ENCODE assay signal across 9 cellular contexts in the genomic region with DNA sequence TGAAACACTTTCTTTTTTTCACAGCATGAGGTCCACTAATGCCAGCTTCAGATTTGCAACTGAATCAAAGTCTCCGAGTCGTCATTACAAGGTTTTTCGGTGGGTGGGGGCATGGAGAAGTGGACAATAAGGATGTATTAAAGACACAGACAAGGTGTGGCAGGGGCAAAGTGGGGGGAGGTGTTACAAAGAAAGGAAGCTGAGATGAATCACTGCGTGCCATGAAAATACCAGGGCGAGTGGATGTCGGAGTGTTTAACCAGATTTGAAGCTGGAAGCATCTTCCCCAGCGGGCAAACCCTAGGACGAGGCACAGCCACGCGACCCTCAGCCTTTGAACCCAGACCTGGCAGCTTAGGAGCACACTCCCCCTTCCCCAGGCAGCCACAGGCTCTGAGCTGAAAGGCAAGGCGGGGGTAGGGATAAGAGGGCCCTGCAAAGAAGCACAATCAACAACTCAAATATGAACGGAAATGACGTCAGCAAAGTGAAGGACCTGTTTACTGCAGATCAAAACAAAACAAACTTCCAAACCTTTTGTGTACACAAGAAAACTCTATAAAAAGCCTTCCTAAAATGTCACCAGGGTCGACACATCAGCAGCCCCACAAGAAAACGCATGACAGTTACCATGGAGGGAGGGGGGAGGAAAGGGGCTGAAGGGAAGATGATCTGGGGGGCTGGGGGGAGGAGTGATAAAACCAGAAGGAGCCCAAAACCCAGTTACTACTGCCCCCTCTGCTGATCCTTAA.
DNase-seq lines count a peak whose midpoint lies in the region; ATAC-seq and TF ChIP-seq lines count a peak whose summit lies in the region.
"Had no signal": no experiment of that assay in that cellular context is flagged by ENCODE, and none has a peak within 500 bp of the region (broad histone marks: within the 10 kb centered on the region; RNA-seq: fewer than 3 reads in every experiment).

No MANE protein-coding gene starts in this region.

- H3K4me3 ChIP-seq in choroid plexus epithelial cell (ENCODE audit: low read depth, low read length): no peak overlapping the region
- H3K4me3 ChIP-seq in muscle layer of colon (ENCODE audit: low read depth in 1 of 2, low read length in 2 of 2): peak overlapping the region in 1 of 2 donors; percentile 14

- H3K9me3 ChIP-seq in muscle layer of colon (ENCODE audit: low read length): no peaks in the 10 kb centered on the region

- no peaks in the 10 kb centered on the region for H3K36me3 ChIP-seq in muscle layer of colon (ENCODE audit: insufficient read depth, low read length)

- peak overlapping the region; percentile 93 for H3K27ac ChIP-seq in C4-2B
- H3K27ac ChIP-seq in muscle layer of colon (ENCODE audit: low read depth, low read length): peak overlapping the region; percentile 98

- no peaks in the 10 kb centered on the region for H3K27me3 ChIP-seq in muscle layer of colon (ENCODE audit: control insufficient read depth in 1 of 2, insufficient read depth in 2 of 2, low read length in 2 of 2)

- TF ChIP-seq CTCF in C4-2B (conservative IDR thresholded peaks at IDR 0.05) (no peak), choroid plexus epithelial cell (conservative IDR thresholded peaks at IDR 0.05; ENCODE audit: low read depth, low read length) (peak; percentile 8)

- H3K4me1 ChIP-seq in muscle layer of colon (ENCODE audit: insufficient read depth, low read length): peaks cover 85% of the 10 kb centered on the region

- no peak for ATAC-seq in GM21619 (IDR thresholded peaks at IDR 0.05; ENCODE audit: unreplicated experiment)

- peak; percentile 50 for DNase-seq in NCI-H1436 (lab: John Stamatoyannopoulos, UW)
- DNase-seq in choroid plexus epithelial cell (ENCODE audit: low read depth): peak; percentile 78
- DNase-seq in NOMO-1 (lab: John Stamatoyannopoulos, UW; ENCODE audit: unreplicated experiment in 2 of 2): no peak
- no peak for DNase-seq in cerebellar cortex (ENCODE audit: low spot score)
- DNase-seq in OCI-M2 (lab: John Stamatoyannopoulos, UW; ENCODE audit: unreplicated experiment): no peak
- DNase-seq: activated CD4-positive, alpha-beta T cell treated with anti-CD3 and anti-CD28 coated beads, Interleukin-2, amount 50 U/mL, for 48 hours had no signal

- H3K9ac ChIP-seq in muscle layer of colon (ENCODE audit: low read length): peak overlapping the region; percentile 59

Comparison
In these comparisons a context has a peak if more than half of its experiments do, and no peak if none do; other contexts are left out.
1. DNase-seq: peak in NCI-H1436 (single experiment) and choroid plexus epithelial cell (single experiment); none in NOMO-1 (0 of 2), cerebellar cortex (single experiment) and OCI-M2 (single experiment).